ENCODE assay signal across 16 cellular contexts in genomic region chr14:79118291-79118690, GRCh38.
DNase-seq lines count a peak whose midpoint lies in the region; ATAC-seq and TF ChIP-seq lines count a peak whose summit lies in the region.
"Had no signal": no experiment of that assay in that cellular context is flagged by ENCODE, and none has a peak within 500 bp of the region (broad histone marks: within the 10 kb centered on the region; RNA-seq: fewer than 3 reads in every experiment).

No MANE protein-coding gene starts in this region.

- H3K4me3 ChIP-seq in NT2/D1 (ENCODE audit: insufficient read length, low read depth) (no peak overlapping the region), endodermal cell (ENCODE audit: low read length) (no peak overlapping the region)
- H3K4me3 ChIP-seq: GM12878 had no signal

- H3K4me1 Mint-ChIP-seq in endodermal cell: peaks cover 11% of the 10 kb centered on the region
- H3K4me1 Mint-ChIP-seq: CD14-positive monocyte; CD8-positive, alpha-beta memory T cell had no signal

- WGBS in endodermal cell (ENCODE audit: insufficient coverage in 1 of 2, insufficient read length in 1 of 2), 2 experiments: 96% methylated on average over 2 of the region's 2 CpGs; no CpG with 5 or more reads in 1 of the 2 experiments

- H3K9me3 Mint-ChIP-seq in endodermal cell: no peaks in the 10 kb centered on the region
- H3K9me3 Mint-ChIP-seq: HFFc6 had no signal

- ATAC-seq in HG02610 (IDR thresholded peaks at IDR 0.05; ENCODE audit: unreplicated experiment): no peak
- ATAC-seq: GM12878, HepG2 had no signal

- H3K36me3 Mint-ChIP-seq in endodermal cell (ENCODE audit: low read depth): no peaks in the 10 kb centered on the region
- H3K36me3 Mint-ChIP-seq: CD14-positive monocyte; CD8-positive, alpha-beta memory T cell had no signal

- H3K4me3 Mint-ChIP-seq in endodermal cell: no peak overlapping the region
- H3K4me3 Mint-ChIP-seq: CD14-positive monocyte; CD8-positive, alpha-beta memory T cell; HFFc6 had no signal

- TF ChIP-seq CTCF in endodermal cell (conservative IDR thresholded peaks at IDR 0.05): no peak

- H3K9ac ChIP-seq in NT2/D1 (ENCODE audit: insufficient read length, low read depth) (no peak overlapping the region), endodermal cell (ENCODE audit: extremely low read depth, low read length, poor library complexity, severe bottlenecking) (no peak overlapping the region)

- no peak overlapping the region for H3K27ac ChIP-seq in endodermal cell (ENCODE audit: low read depth, low read length)
- H3K27ac ChIP-seq: 22Rv1 had no signal

- H3K9me3 ChIP-seq in NT2/D1 (ENCODE audit: insufficient read depth, low read length) (no peaks in the 10 kb centered on the region), endodermal cell (ENCODE audit: control insufficient read depth, low read length) (no peaks in the 10 kb centered on the region)
- H3K9me3 ChIP-seq: Caco-2 had no signal

- peaks cover 13% of the 10 kb centered on the region for H3K27me3 Mint-ChIP-seq in endodermal cell (ENCODE audit: insufficient read depth)
- H3K27me3 Mint-ChIP-seq: CD8-positive, alpha-beta memory T cell had no signal

- H3K27me3 ChIP-seq in NT2/D1 (ENCODE audit: insufficient read depth, insufficient read length): no peaks in the 10 kb centered on the region
- H3K27me3 ChIP-seq in endodermal cell (ENCODE audit: control insufficient read depth, insufficient read depth, low read length, poor library complexity, severe bottlenecking): no peaks in the 10 kb centered on the region

- H3K4me1 ChIP-seq in NT2/D1 (ENCODE audit: insufficient read depth, insufficient read length) (no peaks in the 10 kb centered on the region), endodermal cell (ENCODE audit: control insufficient read depth, insufficient read depth, low read length) (no peaks in the 10 kb centered on the region)

- peak; percentile 34 for DNase-seq in DMS53 (lab: John Stamatoyannopoulos, UW)
- no peak for DNase-seq in DMS53 treated with DMSO at 0.1 percent for 48 hours (lab: John Stamatoyannopoulos, UW; ENCODE audit: unreplicated experiment)
- peak; percentile 5 for DNase-seq in NT2/D1 (ENCODE audit: low read depth, low spot score)
- peak; percentile 55 for DNase-seq in endodermal cell
- no peak for DNase-seq in hepatic stellate cell (ENCODE audit: low spot score)
- DNase-seq in NCI-H82 (lab: John Stamatoyannopoulos, UW): no peak
- DNase-seq: Caco-2; CD8-positive, alpha-beta memory T cell; GOT3; HCEC 1CT; HFFc6 had no signal

- no peaks in the 10 kb centered on the region for H3K36me3 ChIP-seq in NT2/D1 (ENCODE audit: insufficient read depth, insufficient read length, low read length)
- H3K36me3 ChIP-seq in endodermal cell (ENCODE audit: control insufficient read depth, insufficient read depth, low read length): no peaks in the 10 kb centered on the region

- no peak overlapping the region for H3K27ac Mint-ChIP-seq in endodermal cell
- H3K27ac Mint-ChIP-seq: CD8-positive, alpha-beta memory T cell; HFFc6 had no signal

Comparison
In these comparisons a context has a peak if more than half of its experiments do, and no peak if none do; other contexts are left out.
1. DNase-seq: peak in DMS53 (single experiment), NT2/D1 (single experiment) and endodermal cell (single experiment); none in DMS53 treated with DMSO at 0.1 percent for 48 hours (single experiment), hepatic stellate cell (single experiment) and NCI-H82 (single experiment).